ENCODE assay signal across 11 cellular contexts in genomic region chr6:23180504-23181293, GRCh38.
DNase-seq lines count a peak whose midpoint lies in the region; ATAC-seq and TF ChIP-seq lines count a peak whose summit lies in the region.
"Had no signal": no experiment of that assay in that cellular context is flagged by ENCODE, and none has a peak within 500 bp of the region (broad histone marks: within the 10 kb centered on the region; RNA-seq: fewer than 3 reads in every experiment).

No MANE protein-coding gene starts in this region.

- WGBS in ovary, 3 donors = 48 to 64% (median 49%) methylated on average over 12 of the region's 12 CpGs

- H3K9me3 ChIP-seq in ovary = no peaks in the 10 kb centered on the region
- H3K9me3 ChIP-seq: neutrophil had no signal

- no peak for TF ChIP-seq CTCF in ovary (IDR thresholded peaks at IDR 0.05)

- no peak overlapping the region for H3K4me3 ChIP-seq in ovary

- ATAC-seq in GM21786 (IDR thresholded peaks at IDR 0.05; ENCODE audit: unreplicated experiment) (no peak), HG02852 (IDR thresholded peaks at IDR 0.05; ENCODE audit: unreplicated experiment) (no peak)

- peak; percentile 81 for DNase-seq in GM04504 (ENCODE audit: low read depth)
- peak; percentile 90 for DNase-seq in NCI-H748 treated with DMSO at 0.1 percent for 48 hours (lab: John Stamatoyannopoulos, UW)
- DNase-seq in fibroblast of peridontal ligament (ENCODE audit: extremely low read depth) = peak; percentile 89
- DNase-seq in ovary = peak; percentile 45 to 71 (median 59)
- DNase-seq in central memory CD4-positive, alpha-beta T cell = no peak
- DNase-seq in stimulated activated CD4-positive, alpha-beta T cell treated with anti-CD3 and anti-CD28 coated beads, Interleukin-4, amount 100 ng/mL, for 24 hours = no peak
- DNase-seq: activated gamma-delta T cell had no signal

- TF ChIP-seq POLR2A in ovary (IDR thresholded peaks at IDR 0.05) = no peak

- peaks cover 4% of the 10 kb centered on the region for H3K4me1 ChIP-seq in ovary (ENCODE audit: insufficient read depth)

- H3K27me3 ChIP-seq in ovary = no peaks in the 10 kb centered on the region
- H3K27me3 ChIP-seq: neutrophil had no signal

- no peak overlapping the region for H3K27ac ChIP-seq in ovary
- H3K27ac ChIP-seq: KMS-11, neutrophil had no signal

- TF ChIP-seq EP300 in ovary (IDR thresholded peaks at IDR 0.05) = no peak

- intact Hi-C loops in ovary (cut with DNase I) = no loop called here

- H3K36me3 ChIP-seq in ovary = no peaks in the 10 kb centered on the region
- H3K36me3 ChIP-seq: neutrophil had no signal

Comparison
In these comparisons a context has a peak if more than half of its experiments do, and no peak if none do; other contexts are left out.
1. DNase-seq: peak in GM04504 (single experiment), NCI-H748 treated with DMSO at 0.1 percent for 48 hours (single experiment), fibroblast of peridontal ligament (single experiment) and ovary (5 of 5); none in central memory CD4-positive, alpha-beta T cell (single experiment) and stimulated activated CD4-positive, alpha-beta T cell treated with anti-CD3 and anti-CD28 coated beads, Interleukin-4, amount 100 ng/mL, for 24 hours (single experiment).